In genomic region chr5:158599132-158599531, GRCh38 we compare ENCODE assay signal across 16 cellular contexts.
DNase-seq lines count a peak whose midpoint lies in the region; TF ChIP-seq lines count a peak whose summit lies in the region.
"Had no signal": no experiment of that assay in that cellular context is flagged by ENCODE, and none has a peak within 500 bp of the region (broad histone marks: within the 10 kb centered on the region; RNA-seq: fewer than 3 reads in every experiment).

No MANE protein-coding gene starts in this region.

- H3K4me1 ChIP-seq in esophagus squamous epithelium, result no peaks in the 10 kb centered on the region
- H3K4me1 ChIP-seq: HAP-1 had no signal

- no peaks in the 10 kb centered on the region for H3K27me3 ChIP-seq in esophagus squamous epithelium

- TF ChIP-seq CTCF in esophagus squamous epithelium (IDR thresholded peaks at IDR 0.05), result no peak

- WGBS in esophagus squamous epithelium, 2 donors, result 49 to 50% methylated on average over 2 of the region's 2 CpGs

- no peaks in the 10 kb centered on the region for H3K36me3 ChIP-seq in esophagus squamous epithelium
- H3K36me3 ChIP-seq: HAP-1 had no signal

- TF ChIP-seq POLR2A in esophagus squamous epithelium (IDR thresholded peaks at IDR 0.05), result no peak

- H3K27ac ChIP-seq in esophagus squamous epithelium, result no peak overlapping the region

- DNase-seq in AG08396 (ENCODE audit: low spot score) (peak; percentile 8), H4 (ENCODE audit: low spot score) (peak; percentile 54), dedifferentiated amniotic fluid mesenchymal stem cell (ENCODE audit: extremely low spot score) (peak; percentile 78), kidney glomerular epithelial cell (lab: John Stamatoyannopoulos, UW) (peak; percentile 55), mesenteric fat pad (ENCODE audit: low spot score) (no peak), esophagus squamous epithelium (lab: John Stamatoyannopoulos, UW) (no peak), DMS153 treated with DMSO at 0.1 percent for 48 hours (lab: John Stamatoyannopoulos, UW; ENCODE audit: unreplicated experiment) (no peak)
- DNase-seq in stimulated activated naive CD4-positive, alpha-beta T cell (lab: John Stamatoyannopoulos, UW), result no peak
- DNase-seq: activated CD4-positive, alpha-beta T cell treated with anti-CD3 and anti-CD28 coated beads, Interleukin-2, amount 10 ng/mL, durations not matched to agents 24 days and 14 days; activated naive CD8-positive, alpha-beta T cell treated with anti-CD3 and anti-CD28 coated beads for 36 hours; NCI-H1417; NCI-H446; stimulated activated CD4-positive, alpha-beta T cell treated with anti-CD3 and anti-CD28 coated beads, Interleukin-4, amount 100 ng/mL, for 24 hours; T1000; trophoblast cell had no signal

- no peak overlapping the region for H3K4me3 ChIP-seq in esophagus squamous epithelium
- H3K4me3 ChIP-seq: HAP-1 had no signal

- intact Hi-C loops in esophagus squamous epithelium (cut with DNase I), result no loop called here

- H3K9me3 ChIP-seq in esophagus squamous epithelium, result no peaks in the 10 kb centered on the region
- H3K9me3 ChIP-seq: HAP-1 had no signal

Comparison
In these comparisons a context has a peak if more than half of its experiments do, and no peak if none do; other contexts are left out.
1. DNase-seq: peak in AG08396 (single experiment), H4 (single experiment), dedifferentiated amniotic fluid mesenchymal stem cell (single experiment) and kidney glomerular epithelial cell (single experiment); none in stimulated activated naive CD4-positive, alpha-beta T cell (0 of 6), mesenteric fat pad (single experiment), esophagus squamous epithelium (single experiment) and DMS153 treated with DMSO at 0.1 percent for 48 hours (single experiment).